ENCODE assay signal across 2 cellular contexts in genomic region chr6:36984581-36985383, GRCh38.
TF ChIP-seq lines count a peak whose summit lies in the region.

No MANE protein-coding gene starts in this region.

TF ChIP-seq in SK-N-SH, 30 proteins besides CTCF, POLR2A, EP300 and RAD21:
- TF ChIP-seq NFIC (IDR thresholded peaks at IDR 0.05; ENCODE audit: borderline replicate concordance) (no peak), TCF12 (IDR thresholded peaks at IDR 0.05) (peak; percentile 18; the same call in 1 of the 2 replicates), MEF2A (IDR thresholded peaks at IDR 0.05; ENCODE audit: borderline replicate concordance, low read depth) (no peak), YY1 (IDR thresholded peaks at IDR 0.05; ENCODE audit: low read depth) (no peak), CHD2 (IDR thresholded peaks at IDR 0.05; ENCODE audit: low read length, partially characterized antibody) (peak; percentile 97)

TF ChIP-seq in K562, 482 proteins besides CTCF, POLR2A, EP300 and RAD21 (continues in another document):
- peak; percentile 52; the same call in 1 of the 2 replicates for TF ChIP-seq ZBTB7A (IDR thresholded peaks at IDR 0.05; ENCODE audit: borderline replicate concordance, control insufficient read depth, low read depth, low read length)
- no peak; the same call in 1 of the 2 replicates for TF ChIP-seq EGR1 (conservative IDR thresholded peaks at IDR 0.05)
- TF ChIP-seq YY1 (IDR thresholded peaks at IDR 0.05; ENCODE audit: borderline replicate concordance in 1 of 3, control insufficient read depth in 1 of 3, extremely low read depth in 1 of 3, insufficient read depth in 3 of 3, insufficient read length in 1 of 3, insufficient replicate concordance in 2 of 3, low read depth in 1 of 3, low read length in 2 of 3) = peak in 1 of 3 experiments; percentile 28
- TF ChIP-seq KDM1A (IDR thresholded peaks at IDR 0.05) = peak; percentile 67 to 89
- peak; percentile 33; the same call in 1 of the 2 replicates for TF ChIP-seq USF1 (CRISPR knock-in tag; IDR thresholded peaks at IDR 0.05)
- TF ChIP-seq FOXM1 (IDR thresholded peaks at IDR 0.05; ENCODE audit: low read depth) = no peak
- 0 out of 2 replicates have a peak, but pooled peaks have one; percentile 43 for TF ChIP-seq FOXM1 (CRISPR knock-in tag; IDR thresholded peaks at IDR 0.05; ENCODE audit: low read depth)
- TF ChIP-seq ATF1 (CRISPR knock-in tag; IDR thresholded peaks at IDR 0.05) = no peak
- peak; percentile 70 for TF ChIP-seq ATF1 (tag; IDR thresholded peaks at IDR 0.05)
- TF ChIP-seq CREM (IDR thresholded peaks at IDR 0.05; ENCODE audit: low read depth) = peak; percentile 86
- TF ChIP-seq LARP7 (IDR thresholded peaks at IDR 0.05) = 0 out of 2 replicates have a peak, but pooled peaks have one; percentile 26
- peak; percentile 56; the same call in 1 of the 2 replicates for TF ChIP-seq ZBTB40 (IDR thresholded peaks at IDR 0.05)
- no peak for TF ChIP-seq ZBTB40 (CRISPR knock-in tag; IDR thresholded peaks at IDR 0.05)
- TF ChIP-seq CBFA2T3 (IDR thresholded peaks at IDR 0.05) = peak; percentile 15; the same call in 1 of the 2 replicates
- peak; percentile 71 for TF ChIP-seq ATF3 (IDR thresholded peaks at IDR 0.05)
- no peak for TF ChIP-seq ATF3 (CRISPR knock-in tag; conservative IDR thresholded peaks at IDR 0.05)
- 0 out of 4 replicates have a peak, but pooled peaks of 1 of the 2 experiments have one; percentile 38 for TF ChIP-seq CSDE1 (IDR thresholded peaks at IDR 0.05)
- TF ChIP-seq, protein P1, sequence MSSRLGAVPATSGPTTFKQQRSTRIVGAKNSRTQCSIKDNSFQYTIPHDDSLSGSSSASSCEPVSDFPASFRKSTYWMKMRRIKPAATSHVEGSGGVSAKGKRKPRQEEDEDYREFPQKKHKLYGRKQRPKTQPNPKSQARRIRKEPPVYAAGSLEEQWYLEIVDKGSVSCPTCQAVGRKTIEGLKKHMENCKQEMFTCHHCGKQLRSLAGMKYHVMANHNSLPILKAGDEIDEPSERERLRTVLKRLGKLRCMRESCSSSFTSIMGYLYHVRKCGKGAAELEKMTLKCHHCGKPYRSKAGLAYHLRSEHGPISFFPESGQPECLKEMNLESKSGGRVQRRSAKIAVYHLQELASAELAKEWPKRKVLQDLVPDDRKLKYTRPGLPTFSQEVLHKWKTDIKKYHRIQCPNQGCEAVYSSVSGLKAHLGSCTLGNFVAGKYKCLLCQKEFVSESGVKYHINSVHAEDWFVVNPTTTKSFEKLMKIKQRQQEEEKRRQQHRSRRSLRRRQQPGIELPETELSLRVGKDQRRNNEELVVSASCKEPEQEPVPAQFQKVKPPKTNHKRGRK (tag; IDR thresholded peaks at IDR 0.05) = peak; percentile 58; the same call in 1 of the 2 replicates
- 0 out of 2 replicates have a peak, but pooled peaks have one; percentile 22 for TF ChIP-seq PHF21A (IDR thresholded peaks at IDR 0.05; ENCODE audit: borderline replicate concordance, low read depth)
- TF ChIP-seq, protein P2, sequence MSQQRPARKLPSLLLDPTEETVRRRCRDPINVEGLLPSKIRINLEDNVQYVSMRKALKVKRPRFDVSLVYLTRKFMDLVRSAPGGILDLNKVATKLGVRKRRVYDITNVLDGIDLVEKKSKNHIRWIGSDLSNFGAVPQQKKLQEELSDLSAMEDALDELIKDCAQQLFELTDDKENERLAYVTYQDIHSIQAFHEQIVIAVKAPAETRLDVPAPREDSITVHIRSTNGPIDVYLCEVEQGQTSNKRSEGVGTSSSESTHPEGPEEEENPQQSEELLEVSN (IDR thresholded peaks at IDR 0.05; ENCODE audit: borderline replicate concordance in 1 of 2, extremely low read depth in 1 of 2, insufficient read depth in 1 of 2, insufficient read length in 1 of 2, low read depth in 1 of 2, low read length in 1 of 2, poor library complexity in 1 of 2, severe bottlenecking in 1 of 2) = peak in 1 of 2 experiments; percentile 27
- no peak for TF ChIP-seq ZBTB8A (IDR thresholded peaks at IDR 0.05; ENCODE audit: partially characterized antibody)
- TF ChIP-seq, protein P3, sequence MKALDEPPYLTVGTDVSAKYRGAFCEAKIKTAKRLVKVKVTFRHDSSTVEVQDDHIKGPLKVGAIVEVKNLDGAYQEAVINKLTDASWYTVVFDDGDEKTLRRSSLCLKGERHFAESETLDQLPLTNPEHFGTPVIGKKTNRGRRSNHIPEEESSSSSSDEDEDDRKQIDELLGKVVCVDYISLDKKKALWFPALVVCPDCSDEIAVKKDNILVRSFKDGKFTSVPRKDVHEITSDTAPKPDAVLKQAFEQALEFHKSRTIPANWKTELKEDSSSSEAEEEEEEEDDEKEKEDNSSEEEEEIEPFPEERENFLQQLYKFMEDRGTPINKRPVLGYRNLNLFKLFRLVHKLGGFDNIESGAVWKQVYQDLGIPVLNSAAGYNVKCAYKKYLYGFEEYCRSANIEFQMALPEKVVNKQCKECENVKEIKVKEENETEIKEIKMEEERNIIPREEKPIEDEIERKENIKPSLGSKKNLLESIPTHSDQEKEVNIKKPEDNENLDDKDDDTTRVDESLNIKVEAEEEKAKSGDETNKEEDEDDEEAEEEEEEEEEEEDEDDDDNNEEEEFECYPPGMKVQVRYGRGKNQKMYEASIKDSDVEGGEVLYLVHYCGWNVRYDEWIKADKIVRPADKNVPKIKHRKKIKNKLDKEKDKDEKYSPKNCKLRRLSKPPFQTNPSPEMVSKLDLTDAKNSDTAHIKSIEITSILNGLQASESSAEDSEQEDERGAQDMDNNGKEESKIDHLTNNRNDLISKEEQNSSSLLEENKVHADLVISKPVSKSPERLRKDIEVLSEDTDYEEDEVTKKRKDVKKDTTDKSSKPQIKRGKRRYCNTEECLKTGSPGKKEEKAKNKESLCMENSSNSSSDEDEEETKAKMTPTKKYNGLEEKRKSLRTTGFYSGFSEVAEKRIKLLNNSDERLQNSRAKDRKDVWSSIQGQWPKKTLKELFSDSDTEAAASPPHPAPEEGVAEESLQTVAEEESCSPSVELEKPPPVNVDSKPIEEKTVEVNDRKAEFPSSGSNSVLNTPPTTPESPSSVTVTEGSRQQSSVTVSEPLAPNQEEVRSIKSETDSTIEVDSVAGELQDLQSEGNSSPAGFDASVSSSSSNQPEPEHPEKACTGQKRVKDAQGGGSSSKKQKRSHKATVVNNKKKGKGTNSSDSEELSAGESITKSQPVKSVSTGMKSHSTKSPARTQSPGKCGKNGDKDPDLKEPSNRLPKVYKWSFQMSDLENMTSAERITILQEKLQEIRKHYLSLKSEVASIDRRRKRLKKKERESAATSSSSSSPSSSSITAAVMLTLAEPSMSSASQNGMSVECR (CRISPR knock-in tag; IDR thresholded peaks at IDR 0.05) = 0 out of 2 replicates have a peak, but pooled peaks have one; percentile 42
- TF ChIP-seq TEAD2 (tag; IDR thresholded peaks at IDR 0.05) = no peak
- no peak for TF ChIP-seq ESRRB (CRISPR knock-in tag; IDR thresholded peaks at IDR 0.05; ENCODE audit: borderline replicate concordance)
- peak; percentile 74 for TF ChIP-seq LEF1 (IDR thresholded peaks at IDR 0.05)
- 0 out of 4 replicates have a peak, but pooled peaks of 1 of the 2 experiments have one; percentile 42 for TF ChIP-seq TEAD1 (CRISPR knock-in tag; IDR thresholded peaks at IDR 0.05)
- TF ChIP-seq SMARCA4 (IDR thresholded peaks at IDR 0.05) = peak; percentile 58
- 0 out of 2 replicates have a peak, but pooled peaks have one; percentile 16 for TF ChIP-seq ZBED1 (IDR thresholded peaks at IDR 0.05)
- no peak; the same call in 1 of the 2 replicates for TF ChIP-seq NFIC (IDR thresholded peaks at IDR 0.05)
- 0 out of 2 replicates have a peak, but pooled peaks have one; percentile 18 for TF ChIP-seq HLTF (IDR thresholded peaks at IDR 0.05)
- peak; percentile 39; the same call in 1 of the 2 replicates for TF ChIP-seq NCOR1 (IDR thresholded peaks at IDR 0.05)
- 0 out of 2 replicates have a peak, but pooled peaks have one; percentile 58 for TF ChIP-seq NBN (IDR thresholded peaks at IDR 0.05; ENCODE audit: low read depth)
- TF ChIP-seq CREB3L1 (IDR thresholded peaks at IDR 0.05; ENCODE audit: borderline replicate concordance, low read depth) = no peak
- TF ChIP-seq CREB1 (IDR thresholded peaks at IDR 0.05) = peak; percentile 59
- TF ChIP-seq CREB1 (CRISPR knock-in tag; IDR thresholded peaks at IDR 0.05) = no peak
- peak; percentile 64; the same call in 1 of the 2 replicates for TF ChIP-seq NFRKB (IDR thresholded peaks at IDR 0.05; ENCODE audit: low read depth)
- TF ChIP-seq ZBTB1 (CRISPR knock-in tag; IDR thresholded peaks at IDR 0.05; ENCODE audit: borderline replicate concordance, low read depth) = no peak
- TF ChIP-seq FOXK2 (conservative IDR thresholded peaks at IDR 0.05 in 1 of 2, IDR thresholded peaks at IDR 0.05 in 1 of 2; ENCODE audit: low read depth in 2 of 2) = 0 out of 4 replicates have a peak, but pooled peaks of 1 of the 2 experiments have one; percentile 19
- peak in 1 of 2 experiments; percentile 59; a peak in 3 of 4 replicates for TF ChIP-seq TRIM24 (IDR thresholded peaks at IDR 0.05)
- TF ChIP-seq HDAC6 (IDR thresholded peaks at IDR 0.05; ENCODE audit: low read depth, low read length) = no peak
- TF ChIP-seq ARID1B (IDR thresholded peaks at IDR 0.05) = peak; percentile 41; the same call in 1 of the 2 replicates
- 0 out of 2 replicates have a peak, but pooled peaks have one; percentile 70 for TF ChIP-seq GATAD2A (IDR thresholded peaks at IDR 0.05)
- TF ChIP-seq NCOA1 (IDR thresholded peaks at IDR 0.05; ENCODE audit: low read depth) = peak; percentile 19; the same call in 1 of the 2 replicates
